ENCODE assay signal across 9 cellular contexts in the genomic region with DNA sequence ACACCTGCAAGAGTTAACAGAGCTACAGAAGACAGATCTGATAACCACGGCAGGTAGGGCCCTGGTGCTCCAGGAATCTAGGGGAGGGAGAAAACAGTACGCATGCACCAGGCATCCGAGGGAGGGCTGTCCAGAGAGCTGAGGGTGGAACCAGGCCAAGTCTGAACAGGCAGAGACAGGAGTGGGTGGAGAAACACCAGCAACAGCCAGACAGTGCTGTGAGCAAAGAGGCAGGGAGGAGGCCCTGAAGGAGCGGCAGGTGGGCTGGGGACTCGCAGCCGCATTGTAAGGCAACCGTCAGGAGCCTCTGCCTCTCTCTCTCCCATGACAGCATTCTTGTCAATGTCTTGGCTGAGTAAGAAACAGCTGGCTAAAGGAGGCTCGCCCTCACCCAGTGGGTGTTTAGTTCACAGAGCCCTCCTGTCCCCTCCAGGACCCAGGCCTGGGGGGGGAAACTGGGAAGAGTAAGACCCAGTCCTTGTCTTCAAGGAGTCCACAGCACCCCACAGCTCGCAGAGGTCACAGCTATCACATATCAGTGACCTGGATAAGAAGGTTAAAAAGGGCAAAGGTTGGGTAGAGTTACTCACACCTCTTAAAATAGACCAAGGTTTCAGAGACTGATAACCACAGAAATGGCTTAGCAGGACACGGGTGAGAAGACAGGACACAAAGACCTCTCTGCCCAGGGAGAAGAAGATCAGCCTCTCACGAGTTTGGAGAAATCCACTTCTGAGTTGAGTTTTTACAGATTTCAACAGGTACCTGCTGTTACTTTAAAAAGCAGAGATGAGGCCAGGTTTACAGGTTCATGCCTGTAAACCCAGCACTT. TPM values are rescaled to one million over a fixed set of nuclear protein-coding genes. Genes with fewer than 3 reads are reported as not detected.
DNase-seq lines count a peak whose midpoint lies in the region; ATAC-seq and TF ChIP-seq lines count a peak whose summit lies in the region.
"Had no signal": no experiment of that assay in that cellular context is flagged by ENCODE, and none has a peak within 500 bp of the region (broad histone marks: within the 10 kb centered on the region; RNA-seq: fewer than 3 reads in every experiment).

No MANE protein-coding gene starts in this region.

- intact Hi-C loops in esophagus muscularis mucosa (cut with DNase I), result no loop called here
- intact Hi-C loops in naive thymus-derived CD4-positive, alpha-beta T cell (cut with micrococcal nuclease), result no loop called here

- DNase-seq in activated CD4-positive, CD25-positive, alpha-beta regulatory T cell treated with anti-CD3 and anti-CD28 coated beads, Interleukin-2, amount 50 U/mL, for 72 hours, result no peak
- DNase-seq in GM23338 (ENCODE audit: low spot score) (no peak), RWPE2 (ENCODE audit: low spot score) (peak; percentile 94), esophagus muscularis mucosa (ENCODE audit: extremely low spot score) (no peak)
- DNase-seq in naive thymus-derived CD4-positive, alpha-beta T cell, result peak in 1 of 9 donors; percentile 27
- no peak for DNase-seq in activated CD8-positive, alpha-beta memory T cell treated with anti-CD3 and anti-CD28 coated beads, Interleukin-2, amount 50 U/mL, for 48 hours
- DNase-seq: DND-41 had no signal

- H3K4me3 ChIP-seq in GM23338 (no peak overlapping the region), KMS-11 (IDR thresholded peaks at IDR 0.05; ENCODE audit: insufficient read depth, low read depth, low read length) (no peak overlapping the region), RWPE2 (ENCODE audit: severe bottlenecking) (peak overlapping the region; percentile 19), esophagus muscularis mucosa (peak overlapping the region in 2 of 4 donors; percentile 1 to 34)
- H3K4me3 ChIP-seq in naive thymus-derived CD4-positive, alpha-beta T cell (ENCODE audit: low read length), result no peak overlapping the region

- H3K9ac ChIP-seq in KMS-11, result peak overlapping the region; percentile 9; the same call in 1 of the 2 replicates

- no peak overlapping the region for H3K4me3 Mint-ChIP-seq in GM23338
- H3K4me3 Mint-ChIP-seq in naive thymus-derived CD4-positive, alpha-beta T cell, result peak overlapping the region in 2 of 10 donors; percentile 1 to 38

- POLR2A ChIA-PET in naive thymus-derived CD4-positive, alpha-beta T cell (lab: Charles Lee), result no interaction called here

- no peak for TF ChIP-seq POLR2A in esophagus muscularis mucosa (IDR thresholded peaks at IDR 0.05; ENCODE audit: low read depth)

- WGBS in esophagus muscularis mucosa, result 30% methylated on average over 11 of the region's 11 CpGs

- H2AFZ ChIP-seq in GM23338 (no peak overlapping the region), KMS-11 (ENCODE audit: low read depth) (peak overlapping the region; percentile 10; the same call in 1 of the 2 replicates)

- H3K9me3 ChIP-seq in RWPE2 (ENCODE audit: severe bottlenecking), result no peaks in the 10 kb centered on the region
- H3K9me3 ChIP-seq in esophagus muscularis mucosa, result no peaks in the 10 kb centered on the region
- H3K9me3 ChIP-seq in naive thymus-derived CD4-positive, alpha-beta T cell (ENCODE audit: control insufficient read depth in 2 of 3, low read length in 3 of 3), result no peaks in the 10 kb centered on the region

- CTCF ChIA-PET in naive thymus-derived CD4-positive, alpha-beta T cell (lab: Charles Lee), result interaction anchor here (0.6 to 0.8 kb wide), 2 partner anchors 14 to 231 kb away, joined by 3 read pairs; no protein-coding TSS in a partner anchor

- no peaks in the 10 kb centered on the region for H3F3A ChIP-seq in GM23338 (replicated peaks; ENCODE audit: low read depth)

- peaks cover 7% of the 10 kb centered on the region for H3K27me3 Mint-ChIP-seq in GM23338 (ENCODE audit: insufficient read depth, low read depth, poor library complexity)
- H3K27me3 Mint-ChIP-seq in naive thymus-derived CD4-positive, alpha-beta T cell, result no peaks in the 10 kb centered on the region

- no peaks in the 10 kb centered on the region for H3K27me3 ChIP-seq in GM23338 (ENCODE audit: insufficient read depth)
- H3K27me3 ChIP-seq in KMS-11 (ENCODE audit: insufficient read depth, low read depth), result no peaks in the 10 kb centered on the region
- H3K27me3 ChIP-seq in RWPE2 (ENCODE audit: insufficient read depth, poor library complexity, severe bottlenecking), result no peaks in the 10 kb centered on the region
- no peaks in the 10 kb centered on the region for H3K27me3 ChIP-seq in esophagus muscularis mucosa
- H3K27me3 ChIP-seq in naive thymus-derived CD4-positive, alpha-beta T cell (ENCODE audit: control insufficient read depth in 2 of 2, insufficient read depth in 2 of 2, low read length in 2 of 2), result no peaks in the 10 kb centered on the region

- H3K27ac Mint-ChIP-seq in GM23338, result no peak overlapping the region
- peak overlapping the region in 4 of 9 donors; percentile 22 to 56 (median 44) for H3K27ac Mint-ChIP-seq in naive thymus-derived CD4-positive, alpha-beta T cell

- H3K4me1 ChIP-seq in GM23338 (ENCODE audit: insufficient read depth) (peaks cover 6% of the 10 kb centered on the region), KMS-11 (ENCODE audit: low read depth, poor library complexity, severe bottlenecking) (peaks cover 66% of the 10 kb centered on the region), RWPE2 (ENCODE audit: insufficient read depth, poor library complexity, severe bottlenecking) (peaks cover 32% of the 10 kb centered on the region), esophagus muscularis mucosa (peaks cover 40 to 64% (median 55%) of the 10 kb centered on the region in 4 donors)
- peaks cover 0 to 5% of the 10 kb centered on the region in 2 donors for H3K4me1 ChIP-seq in naive thymus-derived CD4-positive, alpha-beta T cell (ENCODE audit: control insufficient read depth in 2 of 2, insufficient read depth in 2 of 2, low read length in 2 of 2)

- H3K36me3 ChIP-seq in GM23338 (ENCODE audit: insufficient read depth) (no peaks in the 10 kb centered on the region), KMS-11 (ENCODE audit: insufficient read depth) (no peaks in the 10 kb centered on the region), RWPE2 (ENCODE audit: low read depth) (no peaks in the 10 kb centered on the region), esophagus muscularis mucosa (no peaks in the 10 kb centered on the region)
- H3K36me3 ChIP-seq in naive thymus-derived CD4-positive, alpha-beta T cell (ENCODE audit: control insufficient read depth in 2 of 3, insufficient read depth in 3 of 3, low read length in 3 of 3), result no peaks in the 10 kb centered on the region

- no peaks in the 10 kb centered on the region for H3K9me3 Mint-ChIP-seq in GM23338
- H3K9me3 Mint-ChIP-seq in naive thymus-derived CD4-positive, alpha-beta T cell, result no peaks in the 10 kb centered on the region

- no peak overlapping the region for H3K4me2 ChIP-seq in GM23338
- peak overlapping the region; percentile 92 for H3K4me2 ChIP-seq in KMS-11

- H3K79me2 ChIP-seq in GM23338 (replicated peaks; ENCODE audit: insufficient read depth) (no peaks in the 10 kb centered on the region), KMS-11 (ENCODE audit: insufficient read depth, low read depth) (peaks cover 65% of the 10 kb centered on the region; the same call in 1 of the 2 replicates)

- H4K20me1 ChIP-seq in GM23338 (replicated peaks; ENCODE audit: insufficient read depth) (no peaks in the 10 kb centered on the region), KMS-11 (ENCODE audit: insufficient read depth) (peaks cover 30% of the 10 kb centered on the region; the same call in 1 of the 2 replicates)

- no peak for TF ChIP-seq EP300 in esophagus muscularis mucosa (IDR thresholded peaks at IDR 0.05)

- no peak for TF ChIP-seq CTCF in GM23338 (conservative IDR thresholded peaks at IDR 0.05; ENCODE audit: low read depth in 2 of 2)
- no peak for TF ChIP-seq CTCF in KMS-11 (conservative IDR thresholded peaks at IDR 0.05; ENCODE audit: low read depth, low read length)
- no peak for TF ChIP-seq CTCF in RWPE2 (IDR thresholded peaks at IDR 0.05; ENCODE audit: poor library complexity, severe bottlenecking)
- TF ChIP-seq CTCF in esophagus muscularis mucosa (IDR thresholded peaks at IDR 0.05), result no peak

- H3K4me1 Mint-ChIP-seq in GM23338, result peaks cover 22% of the 10 kb centered on the region
- peaks cover 30 to 57% (median 46%) of the 10 kb centered on the region in 7 donors for H3K4me1 Mint-ChIP-seq in naive thymus-derived CD4-positive, alpha-beta T cell

- H3K27ac ChIP-seq in GM23338 (ENCODE audit: low read depth), result no peak overlapping the region
- H3K27ac ChIP-seq in KMS-11, result peak overlapping the region; percentile 36
- peak overlapping the region; percentile 80 for H3K27ac ChIP-seq in RWPE2 (ENCODE audit: poor library complexity, severe bottlenecking)
- H3K27ac ChIP-seq in esophagus muscularis mucosa (replicated peaks in 1 of 4), result peak overlapping the region; percentile 45 to 65 (median 57)
- no peak overlapping the region for H3K27ac ChIP-seq in naive thymus-derived CD4-positive, alpha-beta T cell (ENCODE audit: low read depth, low read length)

- no peaks in the 10 kb centered on the region for H3K36me3 Mint-ChIP-seq in GM23338 (ENCODE audit: low read depth)
- peaks cover 0 to 8% (median 4%) of the 10 kb centered on the region in 5 donors for H3K36me3 Mint-ChIP-seq in naive thymus-derived CD4-positive, alpha-beta T cell

- no peaks in the 10 kb centered on the region for H3K9me2 ChIP-seq in GM23338 (ENCODE audit: insufficient read depth)

- ATAC-seq in activated CD4-positive, CD25-positive, alpha-beta regulatory T cell treated with anti-CD3 and anti-CD28 coated beads, Interleukin-2, amount 50 U/mL, for 24 hours, result peak; percentile 33 to 60
- peak; percentile 81 for ATAC-seq in GM23338
- ATAC-seq in RWPE2 (ENCODE audit: low read depth), result peak; percentile 91
- peak; percentile 26 for ATAC-seq in naive thymus-derived CD4-positive, alpha-beta T cell

TF ChIP-seq in GM23338, 12 proteins besides CTCF, POLR2A, EP300 and RAD21:
- TF ChIP-seq EZH2 (IDR thresholded peaks at IDR 0.05; ENCODE audit: low read depth, unreplicated experiment), result no peak
TF ChIP-seq in GM23338: peak in this region for 0.

RNA-seq across cellular contexts. Expression of a gene that starts 10.5 kb away (rescaled TPM):
- 11.0 and 13.1 TPM in 2 replicates for total RNA-seq in GM23338 (2014; rRNA removed; shearing (Covaris generic))
- 4.7 and 6.2 TPM in 2 replicates for polyA plus RNA-seq in GM23338 (2016; fragmentation: Nextera tagmentation; extraction: Ambion mirVana)
- 100 to 1,000 TPM in 1 of 4 donors, 10 to 100 TPM in 3; 43.5 to 136 (median 52.0) TPM for total RNA-seq in esophagus muscularis mucosa
- total RNA-seq in naive thymus-derived CD4-positive, alpha-beta T cell, result 10 to 100 TPM in 4 of 5 experiments, 1 to 10 TPM in 1; 9.5 to 80.1 (median 20.4) TPM
- polyA plus RNA-seq in naive thymus-derived CD4-positive, alpha-beta T cell, result 1 to 10 TPM; 5.7 to 6.2 TPM

Comparison
In these comparisons a context has a peak if more than half of its experiments do, and no peak if none do; other contexts are left out.
1. ATAC-seq: peak in every context shown above with its lines; median percentile 91 in RWPE2; 81 in GM23338; 46 in activated CD4-positive, CD25-positive, alpha-beta regulatory T cell treated with anti-CD3 and anti-CD28 coated beads, Interleukin-2, amount 50 U/mL, for 24 hours; 26 in naive thymus-derived CD4-positive, alpha-beta T cell.
2. H3K27ac ChIP-seq: peak in KMS-11 (single experiment), RWPE2 (single experiment) and esophagus muscularis mucosa (4 of 4); none in GM23338 (single experiment) and naive thymus-derived CD4-positive, alpha-beta T cell (single experiment).